In genomic region chr1:214441119-214441518, GRCh38 we compare ENCODE assay signal across 12 cellular contexts.
DNase-seq lines count a peak whose midpoint lies in the region; ATAC-seq and TF ChIP-seq lines count a peak whose summit lies in the region.
"Had no signal": no experiment of that assay in that cellular context is flagged by ENCODE, and none has a peak within 500 bp of the region (broad histone marks: within the 10 kb centered on the region; RNA-seq: fewer than 3 reads in every experiment).

No MANE protein-coding gene starts in this region.

- intact Hi-C loops in activated CD4-positive, alpha-beta memory T cell treated with anti-CD3 and anti-CD28 coated beads for 36 hours (cut with micrococcal nuclease): no loop called here
- intact Hi-C loops in aorta (cut with DNase I): no loop called here

- no peak for TF ChIP-seq EP300 in suprapubic skin (IDR thresholded peaks at IDR 0.05)

- H3K27ac ChIP-seq in suprapubic skin (peak overlapping the region; percentile 83), aorta (ENCODE audit: low read depth in 1 of 2, low read length in 2 of 2) (no peak overlapping the region)

- H3K4me3 Mint-ChIP-seq in activated T-cell treated with anti-CD3 and anti-CD28 coated beads, Interleukin-2, amount 50 U/mL, for 72 hours: peak overlapping the region; percentile 56 to 83
- H3K4me3 Mint-ChIP-seq in activated CD4-positive, alpha-beta memory T cell treated with anti-CD3 and anti-CD28 coated beads for 36 hours: no peak overlapping the region
- H3K4me3 Mint-ChIP-seq: CD8-positive, alpha-beta T cell had no signal

- ATAC-seq in activated T-cell treated with anti-CD3 and anti-CD28 coated beads, Interleukin-2, amount 50 U/mL, for 72 hours (replicated peaks in 1 of 2): peak; percentile 32 to 50
- ATAC-seq in aorta (ENCODE audit: low FRiP score) (no peak), GM21528 (IDR thresholded peaks at IDR 0.05; ENCODE audit: low FRiP score, unreplicated experiment) (no peak)
- ATAC-seq: CD8-positive, alpha-beta T cell had no signal

- TF ChIP-seq POLR2A in suprapubic skin (IDR thresholded peaks at IDR 0.05): no peak

- H3K9me3 Mint-ChIP-seq in activated T-cell treated with anti-CD3 and anti-CD28 coated beads, Interleukin-2, amount 50 U/mL, for 72 hours: no peaks in the 10 kb centered on the region
- no peaks in the 10 kb centered on the region for H3K9me3 Mint-ChIP-seq in activated CD4-positive, alpha-beta memory T cell treated with anti-CD3 and anti-CD28 coated beads for 36 hours
- H3K9me3 Mint-ChIP-seq: CD8-positive, alpha-beta T cell had no signal

- POLR2A ChIA-PET in activated CD4-positive, alpha-beta memory T cell treated with anti-CD3 and anti-CD28 coated beads for 36 hours (lab: Charles Lee): no interaction called here

- H3K27me3 ChIP-seq in suprapubic skin: no peaks in the 10 kb centered on the region
- no peaks in the 10 kb centered on the region for H3K27me3 ChIP-seq in aorta (ENCODE audit: control insufficient read depth in 1 of 2, insufficient read depth in 2 of 2, low read length in 1 of 2)

- H3K36me3 ChIP-seq in suprapubic skin (no peaks in the 10 kb centered on the region), aorta (ENCODE audit: control insufficient read depth in 1 of 2, insufficient read depth in 2 of 2, low read length in 1 of 2) (no peaks in the 10 kb centered on the region)

- DNase-seq in activated T-cell treated with anti-CD3 and anti-CD28 coated beads, Interleukin-2, amount 50 U/mL, for 72 hours: no peak
- DNase-seq in activated T-cell treated with anti-CD3 and anti-CD28 coated beads, Interleukin-2, amount 50 U/mL, for 48 hours: no peak
- DNase-seq in activated CD4-positive, alpha-beta memory T cell treated with anti-CD3 and anti-CD28 coated beads for 36 hours: no peak
- DNase-seq in fibroblast of pulmonary artery (ENCODE audit: low read depth): peak; percentile 62
- DNase-seq in suprapubic skin (ENCODE audit: low spot score in 2 of 2): no peak
- no peak for DNase-seq in aorta
- no peak for DNase-seq in NK-92 (lab: John Stamatoyannopoulos, UW; ENCODE audit: unreplicated experiment)
- DNase-seq: CD8-positive, alpha-beta T cell; hypothalamus; NCI-H1694; occipital lobe had no signal

- TF ChIP-seq CTCF in fibroblast of pulmonary artery (IDR thresholded peaks at IDR 0.05; ENCODE audit: low read length, missing control alignments): no peak
- TF ChIP-seq CTCF in suprapubic skin (IDR thresholded peaks at IDR 0.05): no peak

- no peaks in the 10 kb centered on the region for H3K27me3 Mint-ChIP-seq in activated T-cell treated with anti-CD3 and anti-CD28 coated beads, Interleukin-2, amount 50 U/mL, for 72 hours (ENCODE audit: low read depth)
- H3K27me3 Mint-ChIP-seq in activated CD4-positive, alpha-beta memory T cell treated with anti-CD3 and anti-CD28 coated beads for 36 hours: no peaks in the 10 kb centered on the region

- H3K36me3 Mint-ChIP-seq in activated T-cell treated with anti-CD3 and anti-CD28 coated beads, Interleukin-2, amount 50 U/mL, for 72 hours (ENCODE audit: insufficient read depth in 2 of 2): peaks cover 3 to 4% of the 10 kb centered on the region in 2 donors
- no peaks in the 10 kb centered on the region for H3K36me3 Mint-ChIP-seq in activated CD4-positive, alpha-beta memory T cell treated with anti-CD3 and anti-CD28 coated beads for 36 hours
- H3K36me3 Mint-ChIP-seq: CD8-positive, alpha-beta T cell had no signal

- no peak overlapping the region for H3K4me3 ChIP-seq in fibroblast of pulmonary artery (replicated peaks; ENCODE audit: low read depth, low read length)
- H3K4me3 ChIP-seq in suprapubic skin: no peak overlapping the region
- no peak overlapping the region for H3K4me3 ChIP-seq in aorta (ENCODE audit: low read length in 2 of 2)

- CTCF ChIA-PET in activated CD4-positive, alpha-beta memory T cell treated with anti-CD3 and anti-CD28 coated beads for 36 hours (lab: Charles Lee): no interaction called here

- peaks cover 81% of the 10 kb centered on the region for H3K4me1 Mint-ChIP-seq in activated T-cell treated with anti-CD3 and anti-CD28 coated beads, Interleukin-2, amount 50 U/mL, for 72 hours (ENCODE audit: low read depth)
- H3K4me1 Mint-ChIP-seq in activated CD4-positive, alpha-beta memory T cell treated with anti-CD3 and anti-CD28 coated beads for 36 hours (ENCODE audit: low read depth): peaks cover 50% of the 10 kb centered on the region

- peak overlapping the region; percentile 100 for H3K27ac Mint-ChIP-seq in activated T-cell treated with anti-CD3 and anti-CD28 coated beads, Interleukin-2, amount 50 U/mL, for 72 hours
- peak overlapping the region; percentile 96 for H3K27ac Mint-ChIP-seq in activated CD4-positive, alpha-beta memory T cell treated with anti-CD3 and anti-CD28 coated beads for 36 hours
- H3K27ac Mint-ChIP-seq: CD8-positive, alpha-beta T cell had no signal

- H3K9me3 ChIP-seq in suprapubic skin (no peaks in the 10 kb centered on the region), aorta (ENCODE audit: control insufficient read depth, low read length) (no peaks in the 10 kb centered on the region)

- H3K4me1 ChIP-seq in suprapubic skin (peaks cover 50% of the 10 kb centered on the region), aorta (ENCODE audit: control insufficient read depth in 1 of 2, insufficient read depth in 2 of 2, low read length in 2 of 2) (peaks cover 0 to 2% of the 10 kb centered on the region in 2 donors)

- 37% methylated on average over 3 of the region's 3 CpGs for WGBS in suprapubic skin
- 81 to 86% methylated on average over 3 of the region's 3 CpGs for WGBS in aorta, 2 donors

Comparison
In these comparisons a context has a peak if more than half of its experiments do, and no peak if none do; other contexts are left out.
1. ATAC-seq: peak in activated T-cell treated with anti-CD3 and anti-CD28 coated beads, Interleukin-2, amount 50 U/mL, for 72 hours (2 of 2); none in aorta (single experiment) and GM21528 (single experiment).